ENCODE assay signal across 8 cellular contexts in genomic region chr10:60733189-60733815, GRCh38. TPM values are rescaled to one million over a fixed set of nuclear protein-coding genes. Genes with fewer than 3 reads are reported as not detected.
A peak's percentile ranks its signal among the peaks of the same experiment; 100 is the strongest.
DNase-seq lines count a peak whose midpoint lies in the region; ATAC-seq and TF ChIP-seq lines count a peak whose summit lies in the region.

No MANE protein-coding gene starts in this region.

- H3K4me3 ChIP-seq in fibroblast of pulmonary artery (replicated peaks; ENCODE audit: low read depth, low read length) = peak overlapping the region; percentile 36

- ATAC-seq in GM21825 (IDR thresholded peaks at IDR 0.05; ENCODE audit: unreplicated experiment) (peak; percentile 60), GM18873 (IDR thresholded peaks at IDR 0.05; ENCODE audit: low FRiP score, unreplicated experiment) (no peak)

- H3K9me3 Mint-ChIP-seq in osteocyte (ENCODE audit: unreplicated experiment) = no peaks in the 10 kb centered on the region

- peak; percentile 45 for DNase-seq in GM10266 (ENCODE audit: extremely low spot score)
- peak; percentile 37 for DNase-seq in NCI-H1105 (lab: John Stamatoyannopoulos, UW)
- peak; percentile 56 to 62 for DNase-seq in activated T-cell treated with anti-CD3 and anti-CD28 coated beads, Interleukin-2, amount 50 U/mL, for 48 hours
- DNase-seq in fibroblast of pulmonary artery (ENCODE audit: low read depth) = no peak
- peak; percentile 85 for DNase-seq in osteocyte (ENCODE audit: extremely low spot score, unreplicated experiment)
- DNase-seq in middle frontal gyrus (ENCODE audit: extremely low spot score, low spot score) = no peak

- peak overlapping the region; percentile 74 for H3K4me3 Mint-ChIP-seq in osteocyte (ENCODE audit: unreplicated experiment)

- H3K27me3 Mint-ChIP-seq in osteocyte (ENCODE audit: unreplicated experiment) = peaks cover 2% of the 10 kb centered on the region

- H3K4me1 Mint-ChIP-seq in osteocyte (ENCODE audit: unreplicated experiment) = peaks cover 15% of the 10 kb centered on the region

- no peak overlapping the region for H3K27ac Mint-ChIP-seq in osteocyte (ENCODE audit: unreplicated experiment)

- no peak for TF ChIP-seq CTCF in GM10266 (IDR thresholded peaks at IDR 0.05; ENCODE audit: control insufficient read depth, insufficient read depth, low read depth, missing control alignments)
- no peak for TF ChIP-seq CTCF in fibroblast of pulmonary artery (IDR thresholded peaks at IDR 0.05; ENCODE audit: low read length, missing control alignments)
- TF ChIP-seq CTCF in osteocyte (IDR thresholded peaks at IDR 0.05) = peak; percentile 55

- no peaks in the 10 kb centered on the region for H3K36me3 Mint-ChIP-seq in osteocyte (ENCODE audit: unreplicated experiment)

RNA-seq across cellular contexts. Expression of gene CDK1, which starts 45.0 kb away (rescaled TPM):
- total RNA-seq in osteocyte = 12.6 and 13.1 TPM in 2 replicates

Comparison
In these comparisons a context has a peak if more than half of its experiments do, and no peak if none do; other contexts are left out.
1. DNase-seq: peak in GM10266 (single experiment), NCI-H1105 (single experiment), activated T-cell treated with anti-CD3 and anti-CD28 coated beads, Interleukin-2, amount 50 U/mL, for 48 hours (2 of 2) and osteocyte (single experiment); none in fibroblast of pulmonary artery (single experiment) and middle frontal gyrus (single experiment).